In the genomic region with DNA sequence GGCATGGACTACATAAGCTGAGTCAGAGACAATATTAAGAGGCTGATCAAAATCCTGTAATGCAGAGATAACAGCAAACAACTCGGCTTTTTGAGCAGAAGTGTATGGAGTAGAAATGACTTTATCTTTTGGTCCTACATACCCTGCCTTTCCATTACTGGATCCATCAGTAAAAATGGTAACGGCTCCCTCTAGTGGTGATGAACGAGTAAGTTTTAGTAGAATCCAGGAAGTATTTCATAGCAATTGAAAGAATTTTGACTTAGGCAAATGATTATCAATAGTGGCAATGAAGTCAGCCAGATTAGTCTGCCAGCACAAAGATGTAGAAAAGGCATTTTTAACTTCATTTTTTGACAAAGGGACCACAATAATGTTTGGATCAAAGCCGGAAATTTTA, we compare ENCODE assay signal across 7 cellular contexts.
A peak's percentile ranks its signal among the peaks of the same experiment; 100 is the strongest.
DNase-seq lines count a peak whose midpoint lies in the region; FAIRE-seq and TF ChIP-seq lines count a peak whose summit lies in the region.
"Not testable (repeated sequence)": the region's sequence is repeated elsewhere in the genome, so short reads cannot be mapped to it uniquely, and the experiment has no call there.

No MANE protein-coding gene starts in this region.

- FAIRE-seq in astrocyte (lab: Jason Lieb, UNC): not testable (repeated sequence)

- H3K4me3 ChIP-seq in astrocyte (ENCODE audit: insufficient read depth, low read depth, low read length): not testable (repeated sequence)
- peak overlapping the region; percentile 3 for H3K4me3 ChIP-seq in fibroblast of pulmonary artery (replicated peaks; ENCODE audit: low read depth, low read length)

- H3K9me3 ChIP-seq in astrocyte (ENCODE audit: insufficient read depth, low read depth, low read length): not testable (repeated sequence)

- not testable (repeated sequence) for H2AFZ ChIP-seq in astrocyte (ENCODE audit: low read depth, low read length)

- not testable (repeated sequence) for H3K9ac ChIP-seq in astrocyte (ENCODE audit: low read length)

- not testable (repeated sequence) for H3K4me1 ChIP-seq in astrocyte (ENCODE audit: insufficient read depth, low read length)

- not testable (repeated sequence) for H3K79me2 ChIP-seq in astrocyte (ENCODE audit: insufficient read depth, low read length)

- H3K27ac ChIP-seq in RWPE1; astrocyte (ENCODE audit: low read depth, low read length): not testable (repeated sequence)

- peak overlapping the region; percentile 41 for H3K27ac Mint-ChIP-seq in astrocyte (ENCODE audit: unreplicated experiment)

- POLR2A ChIA-PET in RWPE1 (lab: Yijun Ruan, JAX; ENCODE audit: low non-redundant PET): not testable (repeated sequence)

- not testable (repeated sequence) for H3K36me3 ChIP-seq in astrocyte (ENCODE audit: insufficient read depth, low read length)

- not testable (repeated sequence) for H4K20me1 ChIP-seq in astrocyte (ENCODE audit: insufficient read depth, low read length)

- not testable (repeated sequence) for H3K36me3 Mint-ChIP-seq in astrocyte (ENCODE audit: low read depth, unreplicated experiment)

- TF ChIP-seq CTCF in RWPE1 (conservative IDR thresholded peaks at IDR 0.05; ENCODE audit: low read depth) (0 out of 2 replicates have a peak, but pooled peaks have one; percentile 8), astrocyte (IDR thresholded peaks at IDR 0.05; ENCODE audit: insufficient read depth, low read depth, low read length) (peak; percentile 24), fibroblast of pulmonary artery (IDR thresholded peaks at IDR 0.05; ENCODE audit: low read length, missing control alignments) (peak; percentile 37)

- H3K4me3 Mint-ChIP-seq in astrocyte (ENCODE audit: unreplicated experiment): not testable (repeated sequence)

- peaks cover 17% of the 10 kb centered on the region for H3K9me3 Mint-ChIP-seq in astrocyte (ENCODE audit: unreplicated experiment)

- CTCF ChIA-PET in RWPE1 (lab: Yijun Ruan, JAX): interaction anchor here (1.3 kb wide), 1 partner anchor 467 kb away, joined by 3 read pairs; no protein-coding TSS in a partner anchor

- peak overlapping the region; percentile 3 for H3K4me2 ChIP-seq in astrocyte (ENCODE audit: low read length)

- not testable (repeated sequence) for H3K27me3 ChIP-seq in astrocyte (ENCODE audit: insufficient read depth, low read length)

- H3K4me1 Mint-ChIP-seq in astrocyte (ENCODE audit: low read depth, unreplicated experiment): not testable (repeated sequence)

- DNase-seq in DMS79 treated with DMSO at 0.1 percent for 48 hours (lab: John Stamatoyannopoulos, UW): peak; percentile 26
- peak; percentile 32 for DNase-seq in LHCN-M2 (ENCODE audit: low read depth)
- peak; percentile 73 for DNase-seq in NCI-H2196 (lab: John Stamatoyannopoulos, UW; ENCODE audit: unreplicated experiment)
- not testable (repeated sequence) for DNase-seq in RWPE1 (ENCODE audit: low spot score); astrocyte (ENCODE audit: low read depth)
- peak; percentile 75 for DNase-seq in fibroblast of pulmonary artery (ENCODE audit: low read depth)
- DNase-seq in midbrain (lab: John Stamatoyannopoulos, UW): peak; percentile 78

- H3K27me3 Mint-ChIP-seq in astrocyte (ENCODE audit: low read depth, unreplicated experiment): not testable (repeated sequence)
